Comparison of ENCODE assay signal across 29 cellular contexts in the genomic region with DNA sequence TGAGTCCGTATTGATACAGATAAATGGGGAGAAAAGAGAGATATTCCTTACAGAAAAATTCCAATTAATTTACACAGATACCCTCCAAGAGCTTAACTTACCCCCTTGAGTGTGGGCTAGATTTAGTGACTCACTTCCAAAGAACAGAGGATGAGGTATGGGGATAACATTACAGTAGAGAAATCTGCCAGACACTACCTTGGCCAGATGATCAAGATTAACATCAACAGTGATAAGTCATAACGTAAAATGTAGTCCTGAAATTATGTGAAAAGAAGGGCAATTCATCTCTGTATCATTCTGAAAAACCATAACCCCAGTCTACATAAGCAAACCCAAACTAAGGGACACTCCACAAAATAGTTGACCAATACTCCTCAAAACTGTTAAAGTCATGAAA.
"Had no signal": no experiment of that assay in that cellular context is flagged by ENCODE, and none has a peak within 500 bp of the region (broad histone marks: within the 10 kb centered on the region; RNA-seq: fewer than 3 reads in every experiment).

No MANE protein-coding gene starts in this region.

- ATAC-seq: natural killer cell; psoas muscle; right cardiac atrium; right lobe of liver; stimulated activated memory B cell treated with anti-CD40 and anti-IgM and Interleukin-4, amounts not matched to agents 10 μg/mL and 1 μg/mL and 100 μg/mL, for 72 hours; stimulated activated naive CD8-positive, alpha-beta T cell treated with anti-CD3 and anti-CD28 coated beads, Interleukin-15, amount 100 ng/mL, for 72 hours; stimulated activated naive CD8-positive, alpha-beta T cell treated with anti-CD3 and anti-CD28 coated beads, Interleukin-15, Interleukin-2, amounts not matched to agents 100 U/mL and 50 U/mL, for 24 hours; upper lobe of right lung had no signal

- H3K9me3 ChIP-seq: ovary, psoas muscle, right lobe of liver, sigmoid colon, testis had no signal

- H3K27ac Mint-ChIP-seq: natural killer cell; nephron; neural progenitor cell; progenitor cell of endocrine pancreas; stimulated activated memory B cell treated with anti-CD40 and anti-IgM and Interleukin-4, amounts not matched to agents 10 μg/mL and 1 μg/mL and 100 μg/mL, for 72 hours; stimulated activated naive CD8-positive, alpha-beta T cell treated with anti-CD3 and anti-CD28 coated beads, Interleukin-15, amount 100 ng/mL, for 72 hours; type B pancreatic cell had no signal

- H3K4me1 ChIP-seq: neural progenitor cell, parathyroid adenoma, psoas muscle, right lobe of liver, sigmoid colon, suprapubic skin, tibial artery, upper lobe of right lung, uterus had no signal

- H3K4me3 Mint-ChIP-seq: natural killer cell; nephron; neural progenitor cell; stimulated activated memory B cell treated with anti-CD40 and anti-IgM and Interleukin-4, amounts not matched to agents 10 μg/mL and 1 μg/mL and 100 μg/mL, for 72 hours; stimulated activated naive CD8-positive, alpha-beta T cell treated with anti-CD3 and anti-CD28 coated beads, Interleukin-15, amount 100 ng/mL, for 72 hours; type B pancreatic cell had no signal

- H3K36me3 ChIP-seq: neural progenitor cell, ovary, right lobe of liver, sigmoid colon, suprapubic skin, tibial artery, upper lobe of right lung, uterus had no signal

- H2AFZ ChIP-seq: neural progenitor cell, parathyroid adenoma had no signal

- H3K4me1 Mint-ChIP-seq: nephron; neural progenitor cell; stimulated activated memory B cell treated with anti-CD40 and anti-IgM and Interleukin-4, amounts not matched to agents 10 μg/mL and 1 μg/mL and 100 μg/mL, for 72 hours; stimulated activated naive CD8-positive, alpha-beta T cell treated with anti-CD3 and anti-CD28 coated beads, Interleukin-15, amount 100 ng/mL, for 72 hours had no signal

- H3K27me3 Mint-ChIP-seq: progenitor cell of endocrine pancreas; stimulated activated memory B cell treated with anti-CD40 and anti-IgM and Interleukin-4, amounts not matched to agents 10 μg/mL and 1 μg/mL and 100 μg/mL, for 72 hours; stimulated activated naive CD8-positive, alpha-beta T cell treated with anti-CD3 and anti-CD28 coated beads, Interleukin-15, amount 100 ng/mL, for 72 hours; type B pancreatic cell had no signal

- H3K4me2 ChIP-seq: neural progenitor cell had no signal

- H3K79me2 ChIP-seq: parathyroid adenoma had no signal

- H3K27me3 ChIP-seq: neural progenitor cell, ovary, right lobe of liver, sigmoid colon, suprapubic skin, testis, tibial artery, transverse colon, upper lobe of right lung, uterus had no signal

- H3K27ac ChIP-seq: neural progenitor cell, ovary, parathyroid adenoma, psoas muscle, right lobe of liver, sigmoid colon, suprapubic skin, testis, tibial artery, transverse colon, upper lobe of right lung, uterus had no signal

- DNase-seq: natural killer cell; occipital lobe; ovary; posterior cingulate gyrus; psoas muscle; right cardiac atrium; right lobe of liver; sigmoid colon; small intestine; stimulated activated CD4-positive, alpha-beta T cell treated with anti-CD3 and anti-CD28 coated beads, Interleukin-15, amount 100 ng/mL, for 24 hours; stimulated activated CD4-positive, alpha-beta T cell treated with anti-CD3 and anti-CD28 coated beads, Interleukin-2, amount 100 ng/mL, for 24 hours; stimulated activated CD4-positive, alpha-beta T cell treated with anti-CD3 and anti-CD28 coated beads, Interleukin-2, amount 100 ng/mL, for 48 hours; stimulated activated CD4-positive, alpha-beta T cell treated with anti-CD3 and anti-CD28 coated beads, Interleukin-4, amount 100 ng/mL, for 24 hours; stimulated activated naive CD4-positive, alpha-beta T cell; stimulated activated naive CD8-positive, alpha-beta T cell treated with anti-CD3 and anti-CD28 coated beads, Interleukin-15, amount 100 ng/mL, for 72 hours; stimulated activated naive CD8-positive, alpha-beta T cell treated with anti-CD3 and anti-CD28 coated beads, Interleukin-15, Interleukin-2, amounts not matched to agents 100 U/mL and 50 U/mL, for 24 hours; substantia nigra; testis; tibial artery; transverse colon; upper lobe of right lung; uterus had no signal

- H3K4me3 ChIP-seq: neural progenitor cell, ovary, psoas muscle, right lobe of liver, sigmoid colon, suprapubic skin, testis, tibial artery, transverse colon, upper lobe of right lung, uterus had no signal

- H3K9ac ChIP-seq: neural progenitor cell, parathyroid adenoma had no signal
